In the genomic region with DNA sequence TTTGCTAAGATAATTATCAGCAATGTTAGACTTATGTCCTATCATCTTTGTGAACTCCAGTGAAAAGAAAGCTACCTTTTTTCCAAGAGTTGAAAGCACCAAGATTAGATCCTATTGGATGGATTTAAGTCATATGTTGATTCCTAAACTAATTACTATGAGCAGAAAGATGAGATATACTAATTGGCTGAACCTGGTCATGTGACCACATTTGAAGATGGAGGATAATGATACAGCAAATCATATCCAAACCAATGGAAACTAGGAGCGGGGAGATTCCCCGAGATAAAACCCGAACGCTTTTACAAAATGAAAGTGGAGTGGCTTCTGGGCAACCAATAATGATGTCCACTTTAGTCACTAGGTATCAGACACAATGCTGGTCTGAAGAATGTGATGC, we compare ENCODE assay signal across 15 cellular contexts.
A peak's percentile ranks its signal among the peaks of the same experiment; 100 is the strongest.
DNase-seq lines count a peak whose midpoint lies in the region; ATAC-seq and TF ChIP-seq lines count a peak whose summit lies in the region.
"Had no signal": no experiment of that assay in that cellular context is flagged by ENCODE, and none has a peak within 500 bp of the region (broad histone marks: within the 10 kb centered on the region; RNA-seq: fewer than 3 reads in every experiment).

No MANE protein-coding gene starts in this region.

- DNase-seq in NCI-H2171 treated with DMSO at 0.1 percent for 48 hours (lab: John Stamatoyannopoulos, UW) (peak; percentile 15), NCI-H2171 (lab: John Stamatoyannopoulos, UW) (no peak), MM.1S (no peak), SK-MEL-5 (ENCODE audit: low read depth, low spot score) (peak; percentile 4), GM13976 (ENCODE audit: low spot score) (no peak), left lobe of liver (ENCODE audit: low spot score) (no peak)
- DNase-seq: 8988T; ACHN; CD4-positive, CD25-positive, alpha-beta regulatory T cell; DMS53; H9 had no signal

- H2AFZ ChIP-seq in MM.1S (ENCODE audit: low read length) = 0 out of 2 replicates have a peak overlapping the region, but pooled peaks have one; percentile 19
- peak overlapping the region; percentile 26 for H2AFZ ChIP-seq in neuron (ENCODE audit: low read depth, low read length)
- H2AFZ ChIP-seq: GM23338 had no signal

- H3K79me2 ChIP-seq in MM.1S (ENCODE audit: low read length) = no peaks in the 10 kb centered on the region

- no peak for ATAC-seq in GM18870 (IDR thresholded peaks at IDR 0.05; ENCODE audit: unreplicated experiment)
- no peak for ATAC-seq in left lobe of liver
- ATAC-seq: GM23338 had no signal

- TF ChIP-seq CTCF in MM.1S (IDR thresholded peaks at IDR 0.05; ENCODE audit: low read length) (no peak), GM13976 (IDR thresholded peaks at IDR 0.05; ENCODE audit: borderline replicate concordance, control extremely low read depth, extremely low read depth, insufficient read depth, missing control alignments) (no peak)

- H3F3A ChIP-seq in MM.1S (ENCODE audit: insufficient read depth, low read length) = no peaks in the 10 kb centered on the region

- H3K27ac ChIP-seq in MM.1S (ENCODE audit: low read length) = no peak overlapping the region
- H3K27ac ChIP-seq: BLaER1 treated with 17β-estradiol and CSF1 and Interleukin-3, amounts not matched to agents 10 nM and 100 nM had no signal

- H3K36me3 ChIP-seq in MM.1S (replicated peaks; ENCODE audit: insufficient read depth, low read length) (no peaks in the 10 kb centered on the region), neuron (ENCODE audit: insufficient read depth, low read length) (no peaks in the 10 kb centered on the region)
- H3K36me3 ChIP-seq: BLaER1 treated with 17β-estradiol and CSF1 and Interleukin-3, amounts not matched to agents 10 nM and 100 nM had no signal

- H3K4me1 ChIP-seq in MM.1S (ENCODE audit: low read length) (no peaks in the 10 kb centered on the region), neuron (ENCODE audit: insufficient read depth, low read length) (no peaks in the 10 kb centered on the region)

- no peaks in the 10 kb centered on the region for H4K20me1 ChIP-seq in MM.1S (ENCODE audit: insufficient read depth, low read length)
- H4K20me1 ChIP-seq: BLaER1 treated with 17β-estradiol and CSF1 and Interleukin-3, amounts not matched to agents 10 nM and 100 nM had no signal

- in situ Hi-C loops in SK-MEL-5 (cut with HindIII; ENCODE audit: low pct_unique_long_range_greater_than_20kb, low sequenced_read_pairs) (no loop called here), GM13976 (cut with MboI; ENCODE audit: low sequenced_read_pairs, unreplicated experiment) (no loop called here)

- no peaks in the 10 kb centered on the region for H3K9me2 ChIP-seq in MM.1S (replicated peaks; ENCODE audit: insufficient read depth, low read length)

- no peak overlapping the region; the same call in 1 of the 2 replicates for H3K4me3 ChIP-seq in MM.1S (ENCODE audit: low read length)
- H3K4me3 ChIP-seq in neuron (ENCODE audit: low read length) = no peak overlapping the region
- H3K4me3 ChIP-seq: BLaER1 treated with 17β-estradiol and CSF1 and Interleukin-3, amounts not matched to agents 10 nM and 100 nM; GM23338 had no signal

- H3K27me3 ChIP-seq in MM.1S (replicated peaks; ENCODE audit: insufficient read depth, low read length) (no peaks in the 10 kb centered on the region), neuron (ENCODE audit: insufficient read depth, low read length) (no peaks in the 10 kb centered on the region)
- H3K27me3 ChIP-seq: BLaER1 treated with 17β-estradiol and CSF1 and Interleukin-3, amounts not matched to agents 10 nM and 100 nM had no signal

- no peaks in the 10 kb centered on the region for H3K9me3 ChIP-seq in MM.1S (replicated peaks; ENCODE audit: insufficient read depth, low read length)
- H3K9me3 ChIP-seq in neuron (ENCODE audit: low read length) = no peaks in the 10 kb centered on the region
- H3K9me3 ChIP-seq: BLaER1 treated with 17β-estradiol and CSF1 and Interleukin-3, amounts not matched to agents 10 nM and 100 nM had no signal

- H3K9ac ChIP-seq in MM.1S (ENCODE audit: low read length) = no peak overlapping the region
- H3K9ac ChIP-seq: BLaER1 treated with 17β-estradiol and CSF1 and Interleukin-3, amounts not matched to agents 10 nM and 100 nM had no signal

- H3K4me2 ChIP-seq in MM.1S (ENCODE audit: low read depth, low read length) = no peak overlapping the region; the same call in 1 of the 2 replicates
- H3K4me2 ChIP-seq: BLaER1 treated with 17β-estradiol and CSF1 and Interleukin-3, amounts not matched to agents 10 nM and 100 nM; GM23338 had no signal

Comparison
In these comparisons a context has a peak if more than half of its experiments do, and no peak if none do; other contexts are left out.
1. DNase-seq: peak in NCI-H2171 treated with DMSO at 0.1 percent for 48 hours (single experiment) and SK-MEL-5 (single experiment); none in NCI-H2171 (single experiment), MM.1S (single experiment), GM13976 (single experiment) and left lobe of liver (single experiment).